9 cellular contexts compared by ENCODE assay signal in the genomic region with DNA sequence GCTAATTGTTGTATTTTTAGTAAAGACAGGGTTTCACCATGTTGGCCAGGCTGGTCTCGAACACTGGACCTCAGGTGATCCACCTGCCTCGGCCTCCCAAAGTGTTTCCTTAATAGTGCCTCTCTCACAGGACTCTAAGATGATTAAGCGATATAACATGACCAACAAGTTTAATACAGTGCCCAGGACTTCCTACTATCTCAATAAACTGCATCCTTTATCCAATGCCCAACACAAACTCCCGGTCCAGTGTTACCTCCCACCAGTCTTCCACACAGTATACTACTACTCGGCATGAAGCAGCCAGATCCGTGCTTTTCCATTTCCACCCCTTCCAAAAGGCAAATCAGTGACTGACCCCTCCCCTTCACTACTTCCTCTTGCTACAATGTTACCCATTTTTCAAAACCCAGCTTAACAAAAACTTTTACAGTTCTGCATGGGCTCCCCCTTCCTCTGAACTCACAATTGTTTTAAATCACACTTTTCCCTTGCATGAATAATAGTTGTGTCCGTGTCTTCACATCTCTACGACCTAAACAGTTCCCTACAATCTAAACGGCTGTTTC. TPM values are rescaled to one million over a fixed set of nuclear protein-coding genes. Genes with fewer than 3 reads are reported as not detected.
DNase-seq lines count a peak whose midpoint lies in the region; ATAC-seq and TF ChIP-seq lines count a peak whose summit lies in the region.
"Had no signal": no experiment of that assay in that cellular context is flagged by ENCODE, and none has a peak within 500 bp of the region (broad histone marks: within the 10 kb centered on the region; RNA-seq: fewer than 3 reads in every experiment).

No MANE protein-coding gene starts in this region.

- no peaks in the 10 kb centered on the region for H3K9me3 ChIP-seq in PC-9 (ENCODE audit: insufficient read depth, low read depth)
- no peaks in the 10 kb centered on the region for H3K9me3 ChIP-seq in psoas muscle

- H3K4me2 ChIP-seq in PC-9: peak overlapping the region; percentile 80

- 38 to 40% (median 39%) methylated on average over 9 of the region's 9 CpGs for WGBS in psoas muscle, 3 donors

- intact Hi-C loops in PC-9 (cut with micrococcal nuclease; ENCODE audit: unreplicated experiment): loop anchor here (5.0 kb wide), 4 partner anchors 120 to 580 kb away; a partner anchor contains a TSS
- intact Hi-C loops in psoas muscle (cut with DNase I): loop anchor here in 1 of 2 donors (5.0 kb wide), 1 partner anchor 40 kb away; a partner anchor contains a TSS

- peaks cover 16% of the 10 kb centered on the region for H3K4me1 ChIP-seq in PC-9 (replicated peaks; ENCODE audit: insufficient read depth)
- H3K4me1 ChIP-seq in psoas muscle: peaks cover 9% of the 10 kb centered on the region

- peaks cover 44% of the 10 kb centered on the region for H3K36me3 ChIP-seq in PC-9 (ENCODE audit: low read depth)
- H3K36me3 ChIP-seq in psoas muscle (ENCODE audit: insufficient read depth in 1 of 2, low read depth in 1 of 2): peaks cover 24 to 76% of the 10 kb centered on the region in 2 donors

- H3K27me3 ChIP-seq in PC-9 (ENCODE audit: insufficient read depth, low read depth) (no peaks in the 10 kb centered on the region), psoas muscle (ENCODE audit: insufficient read depth in 3 of 3, low read length in 2 of 3) (no peaks in the 10 kb centered on the region)

- CTCF ChIA-PET in PC-9 (lab: Charles Lee): interaction anchor here (0.6 to 0.8 kb wide), 2 partner anchors 33 to 117 kb away, joined by 3 to 4 read pairs; a partner anchor contains a TSS

- DNase-seq in GM12865 (ENCODE audit: low read depth) (no peak), PC-9 (peak in 1 of 2 experiments; percentile 34), epithelial cell of proximal tubule (ENCODE audit: low read depth) (no peak), psoas muscle (no peak), LoVo (ENCODE audit: low spot score) (no peak), NCI-H524 treated with DMSO at 0.1 percent for 48 hours (lab: John Stamatoyannopoulos, UW) (no peak)
- DNase-seq: NCI-H1417 treated with DMSO at 0.1 percent for 48 hours had no signal

- H3K9me2 ChIP-seq in PC-9 (ENCODE audit: insufficient read depth): no peaks in the 10 kb centered on the region

- ATAC-seq in psoas muscle: no peak
- no peak for ATAC-seq in GM21529 (IDR thresholded peaks at IDR 0.05; ENCODE audit: unreplicated experiment)
- no peak for ATAC-seq in GM21423 (IDR thresholded peaks at IDR 0.05; ENCODE audit: unreplicated experiment)

- H3K4me3 ChIP-seq in GM12865 (ENCODE audit: low read depth, low read length) (peak overlapping the region; percentile 76), PC-9 (peak overlapping the region; percentile 82), epithelial cell of proximal tubule (ENCODE audit: low read depth, low read length) (peak overlapping the region; percentile 77), psoas muscle (peak overlapping the region; percentile 79)

- H2AFZ ChIP-seq in PC-9: peak overlapping the region; percentile 87

- peak overlapping the region; percentile 70 for H3K27ac ChIP-seq in PC-9
- peak overlapping the region; percentile 87 for H3K27ac ChIP-seq in psoas muscle

- H3F3A ChIP-seq in PC-9 (ENCODE audit: insufficient read depth, low read depth): peaks cover 89% of the 10 kb centered on the region

- peaks cover 62% of the 10 kb centered on the region for H3K79me2 ChIP-seq in PC-9 (ENCODE audit: low read depth)

- TF ChIP-seq CTCF in GM12865 (IDR thresholded peaks at IDR 0.05; ENCODE audit: insufficient read depth, low read depth, low read length, missing control alignments): no peak
- TF ChIP-seq CTCF in PC-9 (conservative IDR thresholded peaks at IDR 0.05): no peak
- no peak for TF ChIP-seq CTCF in epithelial cell of proximal tubule (conservative IDR thresholded peaks at IDR 0.05; ENCODE audit: low read depth, low read length)
- TF ChIP-seq CTCF in psoas muscle (IDR thresholded peaks at IDR 0.05): no peak

- BruUV-seq in PC-9 (replicated peaks; lab: Mats Ljungman, UMichigan): no TSS peak

- H4K20me1 ChIP-seq in PC-9 (ENCODE audit: insufficient read depth): peaks cover 24% of the 10 kb centered on the region

- POLR2A ChIA-PET in PC-9 (lab: Charles Lee; ENCODE audit: unreplicated experiment): interaction anchor here (0.8 kb wide), 1 partner anchor 33 kb away, joined by 17 read pairs; a partner anchor contains a TSS

RNA-seq across cellular contexts. Expression of a gene that starts 0.9 kb away (rescaled TPM):
- 97.5 and 101 TPM in 2 replicates for total RNA-seq in PC-9 (2021)
- 43.2 and 66.0 TPM in 2 replicates for total RNA-seq in epithelial cell of proximal tubule
- total RNA-seq in psoas muscle: 10 to 100 TPM; 29.8 to 62.2 (median 52.9) TPM
- 10 to 100 TPM; 44.1 to 67.0 (median 66.4) TPM for polyA plus RNA-seq in psoas muscle

RNA-seq across cellular contexts. Expression of a gene that starts 11.4 kb away (rescaled TPM):
- 0.65 and 0.70 TPM in 2 replicates for total RNA-seq in PC-9 (2021)
- total RNA-seq in epithelial cell of proximal tubule: 7.5 and 11.3 TPM in 2 replicates
- 10 to 100 TPM; 12.6 to 26.3 (median 18.0) TPM for total RNA-seq in psoas muscle
- polyA plus RNA-seq in psoas muscle: 1 to 10 TPM; 6.7 to 8.9 (median 8.3) TPM

RNA-seq across cellular contexts. Expression of a gene that starts 32.9 kb away (rescaled TPM):
- 6,143 and 8,169 TPM in 2 replicates for total RNA-seq in PC-9 (2021)
- 6,260 and 7,673 TPM in 2 replicates for total RNA-seq in epithelial cell of proximal tubule
- total RNA-seq in psoas muscle: over 10,000 TPM in 2 of 4 donors, 1,000 to 10,000 TPM in 2; 7,136 to 10,782 (median 8,991) TPM
- over 10,000 TPM in 2 of 3 donors, 1,000 to 10,000 TPM in 1; 9,788 to 18,891 (median 16,487) TPM for polyA plus RNA-seq in psoas muscle

RNA-seq across cellular contexts. Expression of a gene that starts 40.0 kb away (rescaled TPM):
- total RNA-seq in PC-9 (2021): 359 and 373 TPM in 2 replicates
- 242 and 346 TPM in 2 replicates for total RNA-seq in epithelial cell of proximal tubule
- 100 to 1,000 TPM in 2 of 4 donors, 10 to 100 TPM in 2; 94.5 to 152 (median 112) TPM for total RNA-seq in psoas muscle
- polyA plus RNA-seq in psoas muscle: 10 to 100 TPM; 62.5 to 90.0 (median 78.5) TPM
